Comparison of ENCODE assay signal across 9 cellular contexts in genomic region chr2:232338094-232338758, GRCh38. TPM values are rescaled to one million over a fixed set of nuclear protein-coding genes. Genes with fewer than 3 reads are reported as not detected.
DNase-seq lines count a peak whose midpoint lies in the region; ATAC-seq and TF ChIP-seq lines count a peak whose summit lies in the region.
"Not testable (repeated sequence)": the region's sequence is repeated elsewhere in the genome, so short reads cannot be mapped to it uniquely, and the experiment has no call there.
"Had no signal": no experiment of that assay in that cellular context is flagged by ENCODE, and none has a peak within 500 bp of the region (broad histone marks: within the 10 kb centered on the region; RNA-seq: fewer than 3 reads in every experiment).

No MANE protein-coding gene starts in this region.

- not testable (repeated sequence) for TF ChIP-seq EP300 in suprapubic skin (IDR thresholded peaks at IDR 0.05)

- not testable (repeated sequence) for H3K27me3 ChIP-seq in left ventricle myocardium inferior (ENCODE audit: low read depth); lower lobe of right lung (ENCODE audit: low read depth); osteoblast (ENCODE audit: insufficient read depth, low read length); suprapubic skin

- TF ChIP-seq CTCF in WTC11 (IDR thresholded peaks at IDR 0.05); chondrocyte (IDR thresholded peaks at IDR 0.05); left ventricle myocardium inferior (IDR thresholded peaks at IDR 0.05; ENCODE audit: borderline replicate concordance); lower lobe of right lung (IDR thresholded peaks at IDR 0.05); osteoblast (IDR thresholded peaks at IDR 0.05; ENCODE audit: extremely low read depth, low read depth, low read length); suprapubic skin (IDR thresholded peaks at IDR 0.05): not testable (repeated sequence)

- H3K9me3 Mint-ChIP-seq in WTC11; activated CD8-positive, alpha-beta T cell treated with anti-CD3 and anti-CD28 coated beads, Interleukin-2, amount 10 ng/mL, durations not matched to agents 7 days and 5 days (ENCODE audit: insufficient read depth); chondrocyte (ENCODE audit: low read depth): not testable (repeated sequence)

- DNase-seq in WTC11 (ENCODE audit: low spot score): peak; percentile 1
- not testable (repeated sequence) for DNase-seq in activated CD8-positive, alpha-beta T cell treated with anti-CD3 and anti-CD28 coated beads, Interleukin-2, amount 10 ng/mL, durations not matched to agents 7 days and 5 days
- peak; percentile 50 for DNase-seq in activated effector memory CD4-positive, alpha-beta T cell treated with anti-CD3 and anti-CD28 coated beads, Interleukin-2, amount 50 U/mL, for 16 hours
- peak; percentile 72 for DNase-seq in chondrocyte (ENCODE audit: low spot score)
- DNase-seq in left ventricle myocardium inferior: peak; percentile 10
- DNase-seq in lower lobe of right lung: peak; percentile 24
- peak; percentile 36 for DNase-seq in osteoblast (ENCODE audit: insufficient read length, low spot score, missing footprints)
- DNase-seq in suprapubic skin (ENCODE audit: low spot score in 2 of 2): peak; percentile 58 to 63

- H3K36me3 ChIP-seq in left ventricle myocardium inferior; lower lobe of right lung; osteoblast (ENCODE audit: insufficient read depth, low read length): not testable (repeated sequence)
- peaks cover 32% of the 10 kb centered on the region for H3K36me3 ChIP-seq in suprapubic skin

- POLR2A ChIA-PET in WTC11 (lab: Charles Lee); activated CD8-positive, alpha-beta T cell treated with anti-CD3 and anti-CD28 coated beads, Interleukin-2, amount 10 ng/mL, durations not matched to agents 7 days and 5 days (lab: Charles Lee): not testable (repeated sequence)

- H3K4me1 ChIP-seq in left ventricle myocardium inferior; lower lobe of right lung; osteoblast (ENCODE audit: insufficient read depth, low read length); suprapubic skin: not testable (repeated sequence)

- not testable (repeated sequence) for H3K4me1 Mint-ChIP-seq in WTC11; activated CD8-positive, alpha-beta T cell treated with anti-CD3 and anti-CD28 coated beads, Interleukin-2, amount 10 ng/mL, durations not matched to agents 7 days and 5 days (ENCODE audit: low read depth); chondrocyte (ENCODE audit: low read depth)

- H3K27ac ChIP-seq in left ventricle myocardium inferior (replicated peaks); lower lobe of right lung; osteoblast (ENCODE audit: low read depth, low read length); suprapubic skin: not testable (repeated sequence)

- 96% methylated on average over 5 of the region's 16 CpGs for WGBS in suprapubic skin

- H3K9me3 ChIP-seq in left ventricle myocardium inferior (replicated peaks); lower lobe of right lung; osteoblast (ENCODE audit: low read depth, low read length); suprapubic skin: not testable (repeated sequence)

- H4K20me1 ChIP-seq in osteoblast (ENCODE audit: insufficient read depth, low read length): not testable (repeated sequence)

- ATAC-seq in WTC11; activated CD8-positive, alpha-beta T cell treated with anti-CD3 and anti-CD28 coated beads, Interleukin-2, amount 10 ng/mL, durations not matched to agents 7 days and 5 days; lower lobe of right lung: not testable (repeated sequence)

- intact Hi-C loops in left ventricle myocardium inferior (cut with micrococcal nuclease); lower lobe of right lung (cut with DNase I): not testable (repeated sequence)

- H3K4me2 ChIP-seq in osteoblast (ENCODE audit: insufficient read depth, low read length): not testable (repeated sequence)

- not testable (repeated sequence) for H3K4me3 Mint-ChIP-seq in WTC11; activated CD8-positive, alpha-beta T cell treated with anti-CD3 and anti-CD28 coated beads, Interleukin-2, amount 10 ng/mL, durations not matched to agents 7 days and 5 days; chondrocyte (ENCODE audit: unreplicated experiment)

- CTCF ChIA-PET in WTC11 (lab: Charles Lee): interaction anchor here (1.0 to 6.1 kb wide), 7 partner anchors 11 to 437 kb away, joined by 3 to 78 read pairs (median 5); no protein-coding TSS in a partner anchor
- CTCF ChIA-PET in activated CD8-positive, alpha-beta T cell treated with anti-CD3 and anti-CD28 coated beads, Interleukin-2, amount 10 ng/mL, durations not matched to agents 7 days and 5 days (lab: Charles Lee): interaction anchor here (1.4 kb wide), 1 partner anchor 107 kb away, joined by 3 read pairs; no protein-coding TSS in a partner anchor

- not testable (repeated sequence) for H3K27ac Mint-ChIP-seq in WTC11; chondrocyte (ENCODE audit: unreplicated experiment)
- peak overlapping the region; percentile 52 for H3K27ac Mint-ChIP-seq in activated CD8-positive, alpha-beta T cell treated with anti-CD3 and anti-CD28 coated beads, Interleukin-2, amount 10 ng/mL, durations not matched to agents 7 days and 5 days

- H3K4me3 ChIP-seq in left ventricle myocardium inferior; lower lobe of right lung; osteoblast (ENCODE audit: insufficient read depth, low read length); suprapubic skin: not testable (repeated sequence)

- H3K79me2 ChIP-seq in osteoblast (ENCODE audit: insufficient read depth, low read length): not testable (repeated sequence)

- not testable (repeated sequence) for H3K27me3 Mint-ChIP-seq in WTC11 (ENCODE audit: low read depth); activated CD8-positive, alpha-beta T cell treated with anti-CD3 and anti-CD28 coated beads, Interleukin-2, amount 10 ng/mL, durations not matched to agents 7 days and 5 days (ENCODE audit: low read depth); chondrocyte (ENCODE audit: low read depth)

- H2AFZ ChIP-seq in osteoblast (ENCODE audit: low read length): not testable (repeated sequence)

- not testable (repeated sequence) for TF ChIP-seq POLR2A in suprapubic skin (IDR thresholded peaks at IDR 0.05)

- not testable (repeated sequence) for H3K36me3 Mint-ChIP-seq in WTC11; activated CD8-positive, alpha-beta T cell treated with anti-CD3 and anti-CD28 coated beads, Interleukin-2, amount 10 ng/mL, durations not matched to agents 7 days and 5 days (ENCODE audit: low read depth); chondrocyte (ENCODE audit: low read depth)

RNA-seq across cellular contexts. Expression of gene ALPP, which starts 40.3 kb away (rescaled TPM):
- total RNA-seq in WTC11 (2021) (0.14 to 0.20 TPM (median 0.14 TPM) in 3 replicates), chondrocyte (not detected in 3 replicates), left ventricle myocardium inferior (not detected), lower lobe of right lung (6.0 TPM), osteoblast (not detected in 2 replicates), suprapubic skin (not detected)
- total RNA-seq in activated CD8-positive, alpha-beta T cell treated with anti-CD3 and anti-CD28 coated beads, Interleukin-2, amount 10 ng/mL, durations not matched to agents 7 days and 5 days: not detected
- total RNA-seq: CD8-positive, alpha-beta memory T cell had no signal
